Comparison of ENCODE assay signal across 15 cellular contexts in genomic region chr7:128729489-128729888, GRCh38. TPM values are rescaled to one million over a fixed set of nuclear protein-coding genes. Genes with fewer than 3 reads are reported as not detected.
DNase-seq lines count a peak whose midpoint lies in the region; TF ChIP-seq lines count a peak whose summit lies in the region.
"Had no signal": no experiment of that assay in that cellular context is flagged by ENCODE, and none has a peak within 500 bp of the region (broad histone marks: within the 10 kb centered on the region; RNA-seq: fewer than 3 reads in every experiment).

No MANE protein-coding gene starts in this region.

- H3K79me2 ChIP-seq in OCI-LY7 (ENCODE audit: insufficient read depth, low read depth, low read length), result no peaks in the 10 kb centered on the region

- intact Hi-C loops in OCI-LY7 (cut with micrococcal nuclease; ENCODE audit: unreplicated experiment), result no loop called here

- H3K27ac Mint-ChIP-seq in nephron progenitor cell, result no peak overlapping the region

- H3K4me1 ChIP-seq in neuronal stem cell (ENCODE audit: control insufficient read depth in 2 of 2, insufficient read depth in 1 of 2, low read depth in 1 of 2, low read length in 2 of 2), result peaks cover 0 to 5% of the 10 kb centered on the region in 2 donors
- no peaks in the 10 kb centered on the region for H3K4me1 ChIP-seq in OCI-LY7 (ENCODE audit: insufficient read depth, low read length, poor library complexity, severe bottlenecking)

- CTCF ChIA-PET in OCI-LY7 (lab: Charles Lee; ENCODE audit: unreplicated experiment), result interaction anchor here (1.1 kb wide), 1 partner anchor 10 kb away, joined by 3 read pairs; the partner anchor contains the start of gene CALU

- peak overlapping the region; percentile 54 for H2AK5ac ChIP-seq in neuronal stem cell (ENCODE audit: low read depth, low read length)

- H3K4me3 Mint-ChIP-seq in nephron progenitor cell, result no peak overlapping the region
- H3K4me3 Mint-ChIP-seq: CD4-positive, CD25-positive, alpha-beta regulatory T cell had no signal

- H3K79me1 ChIP-seq in neuronal stem cell (ENCODE audit: low read depth, low read length), result no peaks in the 10 kb centered on the region

- no peak overlapping the region for H2BK120ac ChIP-seq in neuronal stem cell (ENCODE audit: low read depth, low read length)

- no peaks in the 10 kb centered on the region for H3K9me3 ChIP-seq in neuronal stem cell (replicated peaks in 1 of 2; ENCODE audit: control insufficient read depth in 2 of 2, insufficient read depth in 1 of 2, low read depth in 1 of 2, low read length in 2 of 2)
- H3K9me3 ChIP-seq in OCI-LY7 (ENCODE audit: low read length), result no peaks in the 10 kb centered on the region

- no peaks in the 10 kb centered on the region for H3K9me2 ChIP-seq in OCI-LY7 (ENCODE audit: insufficient read depth, low read length)

- no TSS peak for BruUV-seq in OCI-LY7 (replicated peaks; lab: Mats Ljungman, UMichigan)

- H2BK5ac ChIP-seq in neuronal stem cell (ENCODE audit: low read length), result no peak overlapping the region

- no peak overlapping the region for H2BK12ac ChIP-seq in neuronal stem cell (ENCODE audit: low read length)

- no peak overlapping the region for H3K18ac ChIP-seq in neuronal stem cell (ENCODE audit: low read length)

- H3K36me3 ChIP-seq in neuronal stem cell (replicated peaks in 1 of 2; ENCODE audit: control insufficient read depth in 2 of 2, insufficient read depth in 2 of 2, low read length in 2 of 2) (no peaks in the 10 kb centered on the region), OCI-LY7 (ENCODE audit: insufficient read depth, low read length) (no peaks in the 10 kb centered on the region)
- H3K36me3 ChIP-seq: BLaER1 treated with 17β-estradiol and CSF1 and Interleukin-3, amounts not matched to agents 10 nM and 100 nM had no signal

- WGBS in neuronal stem cell (ENCODE audit: extremely low coverage in 2 of 2, insufficient read length in 2 of 2, insufficient replicate concordance in 1 of 2), 2 donors, result no CpG with 5 or more reads among the region's 4 CpGs

- no peak overlapping the region for H2AFZ ChIP-seq in neuronal stem cell (ENCODE audit: low read length)
- H2AFZ ChIP-seq in OCI-LY7 (ENCODE audit: low read length), result no peak overlapping the region

- no peak overlapping the region for H2BK15ac ChIP-seq in neuronal stem cell (ENCODE audit: low read length)

- no peaks in the 10 kb centered on the region for H4K20me1 ChIP-seq in OCI-LY7 (ENCODE audit: insufficient read depth, low read length)
- H4K20me1 ChIP-seq: BLaER1 treated with 17β-estradiol and CSF1 and Interleukin-3, amounts not matched to agents 10 nM and 100 nM had no signal

- peaks cover 0 to 55% (median 0%) of the 10 kb centered on the region in 3 experiments for H3K27me3 ChIP-seq in neuronal stem cell (ENCODE audit: control insufficient read depth in 3 of 3, insufficient read depth in 3 of 3, low read depth in 1 of 3, low read length in 3 of 3)
- H3K27me3 ChIP-seq: BLaER1 treated with 17β-estradiol and CSF1 and Interleukin-3, amounts not matched to agents 10 nM and 100 nM had no signal

- H3K27ac ChIP-seq in neuronal stem cell (replicated peaks; ENCODE audit: low read length) (no peak overlapping the region), OCI-LY7 (ENCODE audit: low read depth, low read length, poor library complexity, severe bottlenecking) (no peak overlapping the region)
- H3K27ac ChIP-seq: BLaER1 treated with 17β-estradiol and CSF1 and Interleukin-3, amounts not matched to agents 10 nM and 100 nM had no signal

- peaks cover 36% of the 10 kb centered on the region for H3K27me3 Mint-ChIP-seq in nephron progenitor cell (ENCODE audit: low read depth, poor library complexity)

- H3K4me2 ChIP-seq in neuronal stem cell (ENCODE audit: insufficient read depth, low read length, poor library complexity, severe bottlenecking) (no peak overlapping the region), OCI-LY7 (ENCODE audit: low read length) (no peak overlapping the region)
- H3K4me2 ChIP-seq: BLaER1 treated with 17β-estradiol and CSF1 and Interleukin-3, amounts not matched to agents 10 nM and 100 nM had no signal

- H4K91ac ChIP-seq in neuronal stem cell (ENCODE audit: low read depth, low read length, poor library complexity), result no peak overlapping the region

- TF ChIP-seq CTCF in epithelial cell of proximal tubule (conservative IDR thresholded peaks at IDR 0.05; ENCODE audit: low read depth, low read length) (no peak), nephron progenitor cell (IDR thresholded peaks at IDR 0.05) (no peak), OCI-LY7 (conservative IDR thresholded peaks at IDR 0.05; ENCODE audit: low read length) (no peak)

- H3K4me3 ChIP-seq in epithelial cell of proximal tubule (ENCODE audit: low read depth, low read length) (no peak overlapping the region), neuronal stem cell (ENCODE audit: low read length in 2 of 2) (no peak overlapping the region), OCI-LY7 (ENCODE audit: low read depth, low read length, poor library complexity, severe bottlenecking) (no peak overlapping the region)
- H3K4me3 ChIP-seq: BLaER1 treated with 17β-estradiol and CSF1 and Interleukin-3, amounts not matched to agents 10 nM and 100 nM; GM12878 had no signal

- H3K9ac ChIP-seq in neuronal stem cell (ENCODE audit: low read depth, low read length, poor library complexity), result no peak overlapping the region
- H3K9ac ChIP-seq: BLaER1 treated with 17β-estradiol and CSF1 and Interleukin-3, amounts not matched to agents 10 nM and 100 nM had no signal

- DNase-seq in Daoy (ENCODE audit: low read depth), result peak; percentile 53
- peak; percentile 56 for DNase-seq in RPMI7951 (ENCODE audit: low read depth)
- peak; percentile 83 for DNase-seq in epithelial cell of proximal tubule (ENCODE audit: low read depth)
- DNase-seq in neuronal stem cell (ENCODE audit: low spot score), result no peak
- no peak for DNase-seq in T-helper 9 cell
- DNase-seq in AG20443 (ENCODE audit: low spot score), result no peak
- DNase-seq in nephron progenitor cell, result no peak
- DNase-seq in OCI-LY7 (ENCODE audit: low spot score), result no peak
- DNase-seq: 8988T; CD4-positive, CD25-positive, alpha-beta regulatory T cell; HCEC 1CT had no signal

- no peak overlapping the region for H4K8ac ChIP-seq in neuronal stem cell (ENCODE audit: low read depth, low read length)

- H3K23ac ChIP-seq in neuronal stem cell (ENCODE audit: low read depth, low read length, poor library complexity), result no peak overlapping the region

- H3K36me3 Mint-ChIP-seq in nephron progenitor cell (ENCODE audit: low read depth), result no peaks in the 10 kb centered on the region
- H3K36me3 Mint-ChIP-seq: CD4-positive, CD25-positive, alpha-beta regulatory T cell had no signal

- POLR2A ChIA-PET in OCI-LY7 (lab: Charles Lee), result interaction anchor here (0.9 to 1.3 kb wide), 2 partner anchors 9 to 18 kb away, joined by 3 read pairs; no protein-coding TSS in a partner anchor

- H3K4me1 Mint-ChIP-seq in nephron progenitor cell, result no peaks in the 10 kb centered on the region
- H3K4me1 Mint-ChIP-seq: CD4-positive, CD25-positive, alpha-beta regulatory T cell had no signal

- no peak overlapping the region for H3K4ac ChIP-seq in neuronal stem cell (ENCODE audit: low read length)

- no peak overlapping the region for H3K14ac ChIP-seq in neuronal stem cell (ENCODE audit: low read length)

- no peaks in the 10 kb centered on the region for H3K9me3 Mint-ChIP-seq in nephron progenitor cell
- H3K9me3 Mint-ChIP-seq: CD4-positive, CD25-positive, alpha-beta regulatory T cell had no signal

RNA-seq across cellular contexts. Expression of gene CALU, which starts 9.7 kb away (rescaled TPM):
- total RNA-seq in Daoy (2014; rRNA removed; shearing (Covaris generic)), result 594 and 622 TPM in 2 replicates
- total RNA-seq in RPMI7951 (2014; rRNA removed; shearing (Covaris generic)), result 513 and 575 TPM in 2 replicates
- 174 and 198 TPM in 2 replicates for total RNA-seq in epithelial cell of proximal tubule
- polyA plus RNA-seq in neuronal stem cell (2013, experiment 1 of 2), result 177 TPM
- polyA plus RNA-seq in neuronal stem cell (2013, experiment 2 of 2), result 176 TPM
- 45.6 and 61.3 TPM in 2 replicates for total RNA-seq in OCI-LY7 (2014; rRNA removed; shearing (Covaris generic))
- 52.8 and 57.7 TPM in 2 replicates for total RNA-seq in OCI-LY7 (2022)

RNA-seq across cellular contexts. Expression of gene OPN1SW, which starts 46.1 kb away (rescaled TPM):
- not detected in 2 replicates for total RNA-seq in Daoy (2014; rRNA removed; shearing (Covaris generic))
- not detected in 2 replicates for total RNA-seq in RPMI7951 (2014; rRNA removed; shearing (Covaris generic))
- total RNA-seq in epithelial cell of proximal tubule, result not detected in 2 replicates
- 0.56 TPM for polyA plus RNA-seq in neuronal stem cell (2013, experiment 1 of 2)
- 0.76 TPM for polyA plus RNA-seq in neuronal stem cell (2013, experiment 2 of 2)
- not detected in 2 replicates for total RNA-seq in OCI-LY7 (2014; rRNA removed; shearing (Covaris generic))
- not detected in 2 replicates for total RNA-seq in OCI-LY7 (2022)
- total RNA-seq: CD4-positive, CD25-positive, alpha-beta regulatory T cell; G401; GM12878; H4 had no signal
- polyA plus RNA-seq: CD4-positive, CD25-positive, alpha-beta regulatory T cell had no signal

RNA-seq across cellular contexts. Expression of gene GARIN1A, which starts 57.4 kb away (rescaled TPM):
- total RNA-seq in Daoy (2014; rRNA removed; shearing (Covaris generic)), result 0.74 and 0.80 TPM in 2 replicates
- total RNA-seq in RPMI7951 (2014; rRNA removed; shearing (Covaris generic)), result 0.10 and 0.48 TPM in 2 replicates
- total RNA-seq in epithelial cell of proximal tubule (0.07 TPM in 1 of 2 replicates, not detected in the other), OCI-LY7 (2022) (0.29 and 0.33 TPM in 2 replicates)
- 0.13 TPM for polyA plus RNA-seq in neuronal stem cell (2013, experiment 1 of 2)
- polyA plus RNA-seq in neuronal stem cell (2013, experiment 2 of 2), result 0.19 TPM
- 0.06 and 0.10 TPM in 2 replicates for total RNA-seq in OCI-LY7 (2014; rRNA removed; shearing (Covaris generic))

Comparison
In these comparisons a context has a peak if more than half of its experiments do, and no peak if none do; other contexts are left out.
1. DNase-seq: peak in Daoy (single experiment), RPMI7951 (single experiment) and epithelial cell of proximal tubule (single experiment); none in neuronal stem cell (single experiment), T-helper 9 cell (single experiment), AG20443 (single experiment), nephron progenitor cell (single experiment) and OCI-LY7 (single experiment).